Comparison of ENCODE assay signal across 36 cellular contexts in genomic region chr1:229981736-229982135, GRCh38.
"Had no signal": no experiment of that assay in that cellular context is flagged by ENCODE, and none has a peak within 500 bp of the region (broad histone marks: within the 10 kb centered on the region; RNA-seq: fewer than 3 reads in every experiment).

No MANE protein-coding gene starts in this region.

- H3K27me3 ChIP-seq: adrenal gland, ascending aorta, body of pancreas, brain microvascular endothelial cell, breast epithelium had no signal

- H3K27ac ChIP-seq: adrenal gland, ascending aorta, body of pancreas, brain microvascular endothelial cell, breast epithelium, cardiac muscle cell had no signal

- H3K36me3 Mint-ChIP-seq: activated naive CD4-positive, alpha-beta T cell treated with anti-CD3 and anti-CD28 coated beads, Interleukin-2, amount 10 ng/mL, durations not matched to agents 7 days and 5 days; activated naive CD4-positive, alpha-beta T cell treated with anti-CD3 and anti-CD28 coated beads, Interleukin-2, amount 50 U/mL, for 24 hours; activated naive CD4-positive, alpha-beta T cell treated with anti-CD3 and anti-CD28 coated beads, Interleukin-2, amount 50 U/mL, for 72 hours; activated naive CD8-positive, alpha-beta T cell treated with anti-CD3 and anti-CD28 coated beads for 36 hours; activated naive CD8-positive, alpha-beta T cell treated with anti-CD3 and anti-CD28 coated beads, Interleukin-2, amount 10 ng/mL, durations not matched to agents 7 days and 5 days; brain had no signal

- H3K4me1 ChIP-seq: adrenal gland, ascending aorta, body of pancreas, breast epithelium had no signal

- H3K9me3 Mint-ChIP-seq: activated naive CD4-positive, alpha-beta T cell treated with anti-CD3 and anti-CD28 coated beads for 36 hours; activated naive CD4-positive, alpha-beta T cell treated with anti-CD3 and anti-CD28 coated beads, Interleukin-2, amount 10 ng/mL, durations not matched to agents 7 days and 5 days; activated naive CD4-positive, alpha-beta T cell treated with anti-CD3 and anti-CD28 coated beads, Interleukin-2, amount 50 U/mL, for 24 hours; activated T-cell treated with anti-CD3 and anti-CD28 coated beads, Interleukin-2, amount 50 U/mL, for 4 hours; activated T-helper 1 cell treated with anti-CD3 and anti-CD28 coated beads, Interleukin-12 subunit alpha, Interleukin-12 subunit beta, Interleukin-2, Interleukin-4 antibody, amounts not matched to agents 30 ng/mL and 10 ng/mL and 1 ng/mL, durations not matched to agents 14 hours and 24 hours and 36 hours; activated T-helper 2 cell treated with anti-CD3 and anti-CD28 coated beads, Interferon-gamma antibody, Interleukin-2, Interleukin-4, amounts not matched to agents 10 μg/mL and 5 μg/mL and 100 μg/mL, durations not matched to agents 14 hours and 24 hours and 36 hours; central memory CD8-positive, alpha-beta T cell had no signal

- FAIRE-seq: astrocyte, colon had no signal

- H3K27ac Mint-ChIP-seq: activated naive CD4-positive, alpha-beta T cell treated with anti-CD3 and anti-CD28 coated beads for 36 hours; activated naive CD4-positive, alpha-beta T cell treated with anti-CD3 and anti-CD28 coated beads, Interleukin-2, amount 10 ng/mL, durations not matched to agents 7 days and 5 days; activated naive CD4-positive, alpha-beta T cell treated with anti-CD3 and anti-CD28 coated beads, Interleukin-2, amount 50 U/mL, for 24 hours; activated naive CD4-positive, alpha-beta T cell treated with anti-CD3 and anti-CD28 coated beads, Interleukin-2, amount 50 U/mL, for 72 hours; activated naive CD8-positive, alpha-beta T cell; activated naive CD8-positive, alpha-beta T cell treated with anti-CD3 and anti-CD28 coated beads for 36 hours; activated naive CD8-positive, alpha-beta T cell treated with anti-CD3 and anti-CD28 coated beads, Interleukin-2, amount 10 ng/mL, durations not matched to agents 7 days and 5 days; activated T-cell treated with anti-CD3 and anti-CD28 coated beads, Interleukin-2, amount 50 U/mL, for 24 hours; activated T-cell treated with anti-CD3 and anti-CD28 coated beads, Interleukin-2, amount 50 U/mL, for 72 hours; activated T-helper 1 cell treated with anti-CD3 and anti-CD28 coated beads, Interleukin-12 subunit alpha, Interleukin-12 subunit beta, Interleukin-2, Interleukin-4 antibody, amounts not matched to agents 30 ng/mL and 10 ng/mL and 1 ng/mL, durations not matched to agents 14 hours and 24 hours and 36 hours; activated T-helper 17 cell treated with anti-CD3 and anti-CD28 coated beads, Interleukin-2, amount 50 U/mL, for 72 hours; activated T-helper 2 cell treated with anti-CD3 and anti-CD28 coated beads, Interferon-gamma antibody, Interleukin-2, Interleukin-4, amounts not matched to agents 10 μg/mL and 5 μg/mL and 100 μg/mL, durations not matched to agents 14 hours and 24 hours and 36 hours; brain had no signal

- H3K9me3 ChIP-seq: body of pancreas, breast epithelium had no signal

- H3K36me3 ChIP-seq: adrenal gland, ascending aorta, brain microvascular endothelial cell, breast epithelium, cardiac muscle cell had no signal

- H3K4me3 ChIP-seq: adrenal gland, ascending aorta, body of pancreas, breast epithelium, cardiac muscle cell had no signal

- H3K4me1 Mint-ChIP-seq: activated naive CD4-positive, alpha-beta T cell treated with anti-CD3 and anti-CD28 coated beads, Interleukin-2, amount 10 ng/mL, durations not matched to agents 7 days and 5 days; activated naive CD4-positive, alpha-beta T cell treated with anti-CD3 and anti-CD28 coated beads, Interleukin-2, amount 50 U/mL, for 24 hours; activated naive CD8-positive, alpha-beta T cell treated with anti-CD3 and anti-CD28 coated beads for 36 hours; activated naive CD8-positive, alpha-beta T cell treated with anti-CD3 and anti-CD28 coated beads, Interleukin-2, amount 10 ng/mL, durations not matched to agents 7 days and 5 days; activated T-helper 17 cell treated with anti-CD3 and anti-CD28 coated beads, Interleukin-2, amount 50 U/mL, for 72 hours; brain; central memory CD8-positive, alpha-beta T cell had no signal

- ATAC-seq: activated naive CD4-positive, alpha-beta T cell treated with anti-CD3 and anti-CD28 coated beads, Interleukin-2, amount 50 U/mL, for 72 hours; activated T-cell treated with anti-CD3 and anti-CD28 coated beads, Interleukin-2, amount 50 U/mL, for 4 hours; activated T-cell treated with anti-CD3 and anti-CD28 coated beads, Interleukin-2, amount 50 U/mL, for 72 hours; activated T-helper 17 cell treated with anti-CD3 and anti-CD28 coated beads, Interleukin-2, amount 50 U/mL, for 72 hours; body of pancreas had no signal

- DNase-seq: activated effector memory CD4-positive, alpha-beta T cell treated with anti-CD3 and anti-CD28 coated beads, Interleukin-2, amount 50 U/mL, for 16 hours; activated effector memory CD4-positive, alpha-beta T cell treated with Interleukin-2 at 50 U/mL for 16 hours; activated gamma-delta T cell; activated gamma-delta T cell treated with Interleukin-2 at 50 U/mL for 16 hours; activated naive CD4-positive, alpha-beta T cell; activated naive CD4-positive, alpha-beta T cell treated with anti-CD3 and anti-CD28 coated beads for 36 hours; activated naive CD4-positive, alpha-beta T cell treated with anti-CD3 and anti-CD28 coated beads, Interleukin-2, amount 10 ng/mL, durations not matched to agents 7 days and 5 days; activated naive CD4-positive, alpha-beta T cell treated with anti-CD3 and anti-CD28 coated beads, Interleukin-2, amount 50 U/mL, for 16 hours; activated naive CD4-positive, alpha-beta T cell treated with Interleukin-2 at 50 U/mL for 16 hours; activated naive CD8-positive, alpha-beta T cell treated with anti-CD3 and anti-CD28 coated beads for 36 hours; activated naive CD8-positive, alpha-beta T cell treated with anti-CD3 and anti-CD28 coated beads, Interleukin-2, amount 10 ng/mL, durations not matched to agents 7 days and 5 days; activated T-cell treated with anti-CD3 and anti-CD28 coated beads, Interleukin-2, amount 50 U/mL, for 1 hour; activated T-cell treated with anti-CD3 and anti-CD28 coated beads, Interleukin-2, amount 50 U/mL, for 24 hours; activated T-cell treated with anti-CD3 and anti-CD28 coated beads, Interleukin-2, amount 50 U/mL, for 4 hours; activated T-cell treated with anti-CD3 and anti-CD28 coated beads, Interleukin-2, amount 50 U/mL, for 48 hours; activated T-cell treated with anti-CD3 and anti-CD28 coated beads, Interleukin-2, amount 50 U/mL, for 72 hours; adrenal gland; amniotic stem cell; aorta; body of pancreas; brain microvascular endothelial cell; central memory CD4-positive, alpha-beta T cell; cerebellar nuclear complex had no signal

- H3K4me3 Mint-ChIP-seq: activated naive CD4-positive, alpha-beta T cell treated with anti-CD3 and anti-CD28 coated beads for 36 hours; activated naive CD4-positive, alpha-beta T cell treated with anti-CD3 and anti-CD28 coated beads, Interleukin-2, amount 10 ng/mL, durations not matched to agents 7 days and 5 days; activated naive CD4-positive, alpha-beta T cell treated with anti-CD3 and anti-CD28 coated beads, Interleukin-2, amount 50 U/mL, for 24 hours; activated naive CD8-positive, alpha-beta T cell; activated naive CD8-positive, alpha-beta T cell treated with anti-CD3 and anti-CD28 coated beads for 36 hours; activated naive CD8-positive, alpha-beta T cell treated with anti-CD3 and anti-CD28 coated beads, Interleukin-2, amount 10 ng/mL, durations not matched to agents 7 days and 5 days; activated T-cell treated with anti-CD3 and anti-CD28 coated beads, Interleukin-2, amount 50 U/mL, for 24 hours; activated T-cell treated with anti-CD3 and anti-CD28 coated beads, Interleukin-2, amount 50 U/mL, for 4 hours; activated T-cell treated with anti-CD3 and anti-CD28 coated beads, Interleukin-2, amount 50 U/mL, for 72 hours; activated T-helper 1 cell treated with anti-CD3 and anti-CD28 coated beads, Interleukin-12 subunit alpha, Interleukin-12 subunit beta, Interleukin-2, Interleukin-4 antibody, amounts not matched to agents 30 ng/mL and 10 ng/mL and 1 ng/mL, durations not matched to agents 14 hours and 24 hours and 36 hours; activated T-helper 17 cell treated with anti-CD3 and anti-CD28 coated beads, Interleukin-2, amount 50 U/mL, for 72 hours; brain; central memory CD8-positive, alpha-beta T cell had no signal
